ENCODE assay signal across 12 cellular contexts in genomic region chr3:25423780-25424179, GRCh38. TPM values are rescaled to one million over a fixed set of nuclear protein-coding genes. Genes with fewer than 3 reads are reported as not detected.
A peak's percentile ranks its signal among the peaks of the same experiment; 100 is the strongest.
DNase-seq lines count a peak whose midpoint lies in the region; TF ChIP-seq lines count a peak whose summit lies in the region.
"Had no signal": no experiment of that assay in that cellular context is flagged by ENCODE, and none has a peak within 500 bp of the region (broad histone marks: within the 10 kb centered on the region; RNA-seq: fewer than 3 reads in every experiment).

No MANE protein-coding gene starts in this region.

- no peak overlapping the region for H3K9ac ChIP-seq in neural progenitor cell

- peaks cover 34% of the 10 kb centered on the region for H3K36me3 Mint-ChIP-seq in Calu3 (ENCODE audit: insufficient read depth, unreplicated experiment)
- H3K36me3 Mint-ChIP-seq in neural progenitor cell = peaks cover 2% of the 10 kb centered on the region

- intact Hi-C loops in Calu3 (cut with micrococcal nuclease; ENCODE audit: unreplicated experiment) = no loop called here

- H3K4me2 ChIP-seq in neural progenitor cell = no peak overlapping the region

- H3K4me3 Mint-ChIP-seq in Calu3 (ENCODE audit: low read depth, unreplicated experiment) (peak overlapping the region; percentile 32), neural progenitor cell (no peak overlapping the region)

- no peaks in the 10 kb centered on the region for H3K9me3 ChIP-seq in neural progenitor cell (ENCODE audit: low read depth)

- TF ChIP-seq CTCF in Calu3 (IDR thresholded peaks at IDR 0.05; ENCODE audit: unreplicated experiment) (no peak), neural progenitor cell (IDR thresholded peaks at IDR 0.05) (no peak)

- DNase-seq in Calu3 (no peak), NCI-H69 (lab: John Stamatoyannopoulos, UW) (peak; percentile 43), epithelial cell of prostate (ENCODE audit: low read depth, low spot score) (peak; percentile 55), neural progenitor cell (ENCODE audit: low spot score) (no peak), NCI-H82 treated with DMSO at 0.1 percent for 48 hours (lab: John Stamatoyannopoulos, UW; ENCODE audit: unreplicated experiment) (no peak), NCI-H1417 (lab: John Stamatoyannopoulos, UW) (no peak), NCI-H1092 (lab: John Stamatoyannopoulos, UW) (no peak), NCI-H526 treated with DMSO at 0.1 percent for 48 hours (lab: John Stamatoyannopoulos, UW) (no peak)
- DNase-seq: activated CD4-positive, alpha-beta T cell treated with anti-CD3 and anti-CD28 coated beads for 1 hour; activated gamma-delta T cell treated with Interleukin-2 at 50 U/mL for 16 hours; SHP77 treated with DMSO at 0.1 percent for 48 hours had no signal

- H3K9me3 Mint-ChIP-seq in Calu3 (ENCODE audit: low read depth, unreplicated experiment) (peaks cover 2% of the 10 kb centered on the region), neural progenitor cell (no peaks in the 10 kb centered on the region)

- no peaks in the 10 kb centered on the region for H4K20me1 ChIP-seq in neural progenitor cell (ENCODE audit: low read depth)

- H3K4me1 ChIP-seq in neural progenitor cell = peaks cover 42% of the 10 kb centered on the region

- no peaks in the 10 kb centered on the region for H3K79me2 ChIP-seq in neural progenitor cell (ENCODE audit: low read depth)

- H3K36me3 ChIP-seq in neural progenitor cell = no peaks in the 10 kb centered on the region

- no peaks in the 10 kb centered on the region for H3K27me3 Mint-ChIP-seq in Calu3 (ENCODE audit: unreplicated experiment)
- peaks cover 2% of the 10 kb centered on the region for H3K27me3 Mint-ChIP-seq in neural progenitor cell (ENCODE audit: insufficient read depth, low read depth)

- peak overlapping the region; percentile 73 for H3K27ac ChIP-seq in epithelial cell of prostate
- H3K27ac ChIP-seq in neural progenitor cell = no peak overlapping the region
- H3K27ac ChIP-seq: C4-2B had no signal

- no peak overlapping the region for H3K4me3 ChIP-seq in neural progenitor cell

- H3K4me1 Mint-ChIP-seq in Calu3 (ENCODE audit: low read depth, unreplicated experiment) (peaks cover 59% of the 10 kb centered on the region), neural progenitor cell (peaks cover 59% of the 10 kb centered on the region)

- H3F3A ChIP-seq in neural progenitor cell (ENCODE audit: low read depth) = peaks cover 31% of the 10 kb centered on the region

- no TSS peak for BruUV-seq in Calu3 (replicated peaks; lab: Mats Ljungman, UMichigan)

- peaks cover 6% of the 10 kb centered on the region for H3K27me3 ChIP-seq in neural progenitor cell

- H2AFZ ChIP-seq in neural progenitor cell (replicated peaks) = peak overlapping the region; percentile 54

- CTCF ChIA-PET in Calu3 (lab: Charles Lee) = interaction anchor here (0.6 to 3.1 kb wide), 3 partner anchors 11 to 118 kb away, joined by 3 to 8 read pairs (median 4); no protein-coding TSS in a partner anchor

- H3K27ac Mint-ChIP-seq in Calu3 (ENCODE audit: unreplicated experiment) (peak overlapping the region; percentile 85), neural progenitor cell (peak overlapping the region; percentile 32)

RNA-seq across cellular contexts. Expression of gene RARB, which starts 4.3 kb away (rescaled TPM):
- 29.8 and 31.3 TPM in 2 replicates for total RNA-seq in Calu3 (2022)
- 1.4 and 1.8 TPM in 2 replicates for total RNA-seq in neural progenitor cell (ENCODE audit: low replicate concordance)

Comparison
In these comparisons a context has a peak if more than half of its experiments do, and no peak if none do; other contexts are left out.
1. DNase-seq: peak in NCI-H69 (single experiment) and epithelial cell of prostate (single experiment); none in Calu3 (single experiment), neural progenitor cell (single experiment), NCI-H82 treated with DMSO at 0.1 percent for 48 hours (single experiment), NCI-H1417 (0 of 3), NCI-H1092 (single experiment) and NCI-H526 treated with DMSO at 0.1 percent for 48 hours (single experiment).
2. RNA of gene RARB, which starts 4.3 kb away (total RNA-seq): 29.8 to 31.3 TPM in Calu3; 1.4 to 1.8 TPM in neural progenitor cell; every median in the first group is over 10 times any median in the second.